ENCODE assay signal across 8 cellular contexts in genomic region chr1:185315364-185316108, GRCh38. TPM values are rescaled to one million over a fixed set of nuclear protein-coding genes. Genes with fewer than 3 reads are reported as not detected.
A peak's percentile ranks its signal among the peaks of the same experiment; 100 is the strongest.
DNase-seq lines count a peak whose midpoint lies in the region; ATAC-seq and TF ChIP-seq lines count a peak whose summit lies in the region.

No MANE protein-coding gene starts in this region.

- H3K4me3 ChIP-seq in MM.1S (ENCODE audit: low read length) (peak overlapping the region; percentile 78), ascending aorta (peak overlapping the region; percentile 87 to 98), right lobe of liver (peak overlapping the region; percentile 82 to 92 (median 91)), transverse colon (peak overlapping the region; percentile 80 to 93 (median 86))

- TF ChIP-seq POLR2A in right lobe of liver (IDR thresholded peaks at IDR 0.05): no peak
- no peak for TF ChIP-seq POLR2A in transverse colon (IDR thresholded peaks at IDR 0.05)

- H3K27me3 ChIP-seq in MM.1S (replicated peaks; ENCODE audit: insufficient read depth, low read length) (no peaks in the 10 kb centered on the region), ascending aorta (no peaks in the 10 kb centered on the region), right lobe of liver (no peaks in the 10 kb centered on the region), transverse colon (no peaks in the 10 kb centered on the region)

- 7% methylated on average over 8 of the region's 8 CpGs for WGBS in right lobe of liver (ENCODE audit: insufficient coverage, low coverage, low lambda C conversion rate, missing lambda C conversion rate)
- 5 to 12% methylated on average over 8 of the region's 8 CpGs for WGBS in transverse colon (ENCODE audit: low coverage in 1 of 2), 2 donors

- peaks cover 6% of the 10 kb centered on the region; the same call in 1 of the 2 replicates for H3K36me3 ChIP-seq in MM.1S (replicated peaks; ENCODE audit: insufficient read depth, low read length)
- H3K36me3 ChIP-seq in ascending aorta: peaks cover 0 to 2% of the 10 kb centered on the region in 2 donors
- no peaks in the 10 kb centered on the region for H3K36me3 ChIP-seq in right lobe of liver
- H3K36me3 ChIP-seq in transverse colon: peaks cover 0 to 5% (median 2%) of the 10 kb centered on the region in 4 donors

- H3K27ac ChIP-seq in MM.1S (ENCODE audit: low read length) (peak overlapping the region; percentile 96; the same call in 1 of the 2 replicates), ascending aorta (peak overlapping the region; percentile 96 to 98), right lobe of liver (peak overlapping the region; percentile 95 to 98 (median 97)), transverse colon (peak overlapping the region; percentile 94 to 99 (median 98))

- peaks cover 65% of the 10 kb centered on the region for H3K79me2 ChIP-seq in MM.1S (ENCODE audit: low read length)

- peaks cover 18% of the 10 kb centered on the region for H3F3A ChIP-seq in MM.1S (ENCODE audit: insufficient read depth, low read length)

- in situ Hi-C loops in transverse colon (cut with MboI; ENCODE audit: low pct_ligation_motif_present in 1 of 4, low pct_unique_long_range_greater_than_20kb in 1 of 4, low sequenced_read_pairs in 3 of 4): loop anchor here in 1 of 4 donors (10.0 kb wide), 1 partner anchor 161 kb away; the partner anchor contains the start of genes SWT1 and TRMT1L

- peak; percentile 6 for DNase-seq in NCI-H2196 (lab: John Stamatoyannopoulos, UW; ENCODE audit: unreplicated experiment)
- DNase-seq in NCI-H2196 treated with DMSO at 0.1 percent for 48 hours (lab: John Stamatoyannopoulos, UW; ENCODE audit: unreplicated experiment): no peak
- DNase-seq in MM.1S: no peak
- DNase-seq in ascending aorta (ENCODE audit: low spot score in 2 of 2): no peak
- peak; percentile 49 to 83 (median 57) for DNase-seq in right lobe of liver
- DNase-seq in transverse colon: peak; percentile 33
- no peak for DNase-seq in NOMO-1 treated with dmso at 0.1 percent for 144 hours (lab: John Stamatoyannopoulos, UW; ENCODE audit: unreplicated experiment)

- H4K20me1 ChIP-seq in MM.1S (ENCODE audit: insufficient read depth, low read length): peaks cover 43% of the 10 kb centered on the region

- ATAC-seq in right lobe of liver (peak; percentile 45 to 60 (median 52)), GM21786 (IDR thresholded peaks at IDR 0.05; ENCODE audit: unreplicated experiment) (no peak)

- peak overlapping the region; percentile 53; the same call in 1 of the 2 replicates for H2AFZ ChIP-seq in MM.1S (ENCODE audit: low read length)

- intact Hi-C loops in ascending aorta (cut with DNase I): loop anchor here (5.0 to 10.0 kb wide), 5 partner anchors 369 to 1843 kb away; partner anchors contain the start of genes EDEM3, ODR4, SMG7 and TPR
- intact Hi-C loops in right lobe of liver (cut with DNase I): loop anchor here in 1 of 2 donors (10.0 kb wide), 2 partner anchors 159 to 369 kb away; no protein-coding TSS in a partner anchor
- intact Hi-C loops in transverse colon (cut with DNase I; ENCODE audit: low total_unique reads): no loop called here

- H3K9me2 ChIP-seq in MM.1S (replicated peaks; ENCODE audit: insufficient read depth, low read length): no peaks in the 10 kb centered on the region

- TF ChIP-seq CTCF in MM.1S (IDR thresholded peaks at IDR 0.05; ENCODE audit: low read length): no peak
- no peak for TF ChIP-seq CTCF in ascending aorta (IDR thresholded peaks at IDR 0.05)
- no peak for TF ChIP-seq CTCF in right lobe of liver (IDR thresholded peaks at IDR 0.05)
- no peak for TF ChIP-seq CTCF in transverse colon (IDR thresholded peaks at IDR 0.05)

- TF ChIP-seq EP300 in transverse colon (IDR thresholded peaks at IDR 0.05; ENCODE audit: low read depth): no peak

- H3K4me1 ChIP-seq in MM.1S (ENCODE audit: low read length): peaks cover 29% of the 10 kb centered on the region
- peaks cover 0 to 23% of the 10 kb centered on the region in 2 donors for H3K4me1 ChIP-seq in ascending aorta
- H3K4me1 ChIP-seq in right lobe of liver: peaks cover 0 to 46% (median 11%) of the 10 kb centered on the region in 4 donors
- peaks cover 4 to 61% (median 49%) of the 10 kb centered on the region in 4 donors for H3K4me1 ChIP-seq in transverse colon

- H3K9ac ChIP-seq in MM.1S (ENCODE audit: low read length): peak overlapping the region; percentile 85

- H3K4me2 ChIP-seq in MM.1S (ENCODE audit: low read depth, low read length): peak overlapping the region; percentile 92

- H3K9me3 ChIP-seq in MM.1S (replicated peaks; ENCODE audit: insufficient read depth, low read length) (no peaks in the 10 kb centered on the region), ascending aorta (no peaks in the 10 kb centered on the region), right lobe of liver (no peaks in the 10 kb centered on the region), transverse colon (no peaks in the 10 kb centered on the region)

RNA-seq across cellular contexts. Expression of gene IVNS1ABP, which starts 1.5 kb away (rescaled TPM):
- total RNA-seq in ascending aorta: 61.0 TPM
- 10 to 100 TPM; 17.0 to 38.3 (median 26.8) TPM for total RNA-seq in right lobe of liver
- total RNA-seq in transverse colon: 100 to 1,000 TPM in 3 of 4 donors, 10 to 100 TPM in 1; 50.5 to 174 (median 133) TPM

Comparison
In these comparisons a context has a peak if more than half of its experiments do, and no peak if none do; other contexts are left out.
1. DNase-seq: peak in NCI-H2196 (single experiment), right lobe of liver (3 of 3) and transverse colon (single experiment); none in NCI-H2196 treated with DMSO at 0.1 percent for 48 hours (single experiment), MM.1S (single experiment), ascending aorta (0 of 2) and NOMO-1 treated with dmso at 0.1 percent for 144 hours (single experiment).
2. Peak in every context shown above with its lines, with median percentiles within 50 percentile points of each other: H3K27ac ChIP-seq and H3K4me3 ChIP-seq.